19 cellular contexts compared by ENCODE assay signal in genomic region chr10:65548046-65548445, GRCh38.
"Had no signal": no experiment of that assay in that cellular context is flagged by ENCODE, and none has a peak within 500 bp of the region (broad histone marks: within the 10 kb centered on the region; RNA-seq: fewer than 3 reads in every experiment).

No MANE protein-coding gene starts in this region.

- H3K4me3 ChIP-seq: dorsolateral prefrontal cortex, heart left ventricle, left ventricle myocardium inferior, lower lobe of right lung, psoas muscle, right lobe of liver, skin epidermis had no signal

- H3K27ac ChIP-seq: dorsolateral prefrontal cortex, heart left ventricle, left ventricle myocardium inferior, lower lobe of right lung, psoas muscle, right lobe of liver, skin epidermis had no signal

- H3K27me3 ChIP-seq: heart left ventricle, right lobe of liver had no signal

- FAIRE-seq: islet of Langerhans had no signal

- H3K27me3 Mint-ChIP-seq: memory B cell had no signal

- H3K4me3 Mint-ChIP-seq: memory B cell, nephron progenitor cell had no signal

- H3K4me1 ChIP-seq: heart left ventricle, left ventricle myocardium inferior, lower lobe of right lung, psoas muscle, right lobe of liver had no signal

- H3K36me3 ChIP-seq: heart left ventricle, left ventricle myocardium inferior, lower lobe of right lung, right lobe of liver had no signal

- H3K36me3 Mint-ChIP-seq: memory B cell had no signal

- H3K27ac Mint-ChIP-seq: memory B cell, nephron progenitor cell had no signal

- DNase-seq: cortex of kidney; dorsolateral prefrontal cortex; effector CD8-positive, alpha-beta T cell; foreskin melanocyte; heart left ventricle; hippocampal formation; left ventricle myocardium inferior; lower lobe of right lung; midbrain; nephron progenitor cell; psoas muscle; retina; right lobe of liver; stimulated activated CD4-positive, alpha-beta T cell treated with anti-CD3 and anti-CD28 coated beads, Interleukin-2, amount 100 ng/mL, for 48 hours; stimulated activated naive CD4-positive, alpha-beta T cell treated with Interleukin-2 at 50 U/mL for 16 hours; trophoblast cell had no signal

- ATAC-seq: heart left ventricle, lower lobe of right lung, psoas muscle, right lobe of liver had no signal

- H3K9me3 Mint-ChIP-seq: nephron progenitor cell had no signal

- H3K9me3 ChIP-seq: heart left ventricle, left ventricle myocardium inferior, psoas muscle, right lobe of liver had no signal

- H3K4me1 Mint-ChIP-seq: memory B cell, nephron progenitor cell had no signal
